ENCODE assay signal across 34 cellular contexts in genomic region chr11:131092469-131092868, GRCh38.
"Had no signal": no experiment of that assay in that cellular context is flagged by ENCODE, and none has a peak within 500 bp of the region (broad histone marks: within the 10 kb centered on the region; RNA-seq: fewer than 3 reads in every experiment).

No MANE protein-coding gene starts in this region.

- H3K9me3 Mint-ChIP-seq: activated B cell treated with CpG ODN at 0.5 μM for 24 hours; activated CD4-positive, alpha-beta memory T cell treated with anti-CD3 and anti-CD28 coated beads for 36 hours; activated CD8-positive, alpha-beta T cell treated with anti-CD3 and anti-CD28 coated beads for 36 hours; activated naive CD8-positive, alpha-beta T cell treated with anti-CD3 and anti-CD28 coated beads for 36 hours; activated T-cell treated with anti-CD3 and anti-CD28 coated beads, Interleukin-2, amount 50 U/mL, for 4 hours; activated T-cell treated with anti-CD3 and anti-CD28 coated beads, Interleukin-2, amount 50 U/mL, for 72 hours; activated T-helper 1 cell treated with anti-CD3 and anti-CD28 coated beads, Interleukin-12 subunit alpha, Interleukin-12 subunit beta, Interleukin-2, Interleukin-4 antibody, amounts not matched to agents 30 ng/mL and 10 ng/mL and 1 ng/mL, durations not matched to agents 14 hours and 24 hours and 36 hours; T-helper 1 cell treated with Interleukin-12 subunit alpha and Interleukin-12 subunit beta and Interleukin-4 antibody, amounts not matched to agents 30 μg/mL and 1 μg/mL, for 36 hours; T-helper 2 cell treated with Interferon-gamma antibody and Interleukin-4, amounts not matched to agents 5 μg/mL and 100 μg/mL, for 36 hours had no signal

- H3K27ac ChIP-seq: adrenal gland, body of pancreas, brain microvascular endothelial cell, breast epithelium, VCaP had no signal

- H3K9me3 ChIP-seq: adrenal gland, body of pancreas, breast epithelium had no signal

- H3K36me3 ChIP-seq: adrenal gland, brain microvascular endothelial cell, breast epithelium had no signal

- DNase-seq: activated B cell treated with CpG ODN at 0.5 μM for 24 hours; activated CD4-positive, alpha-beta memory T cell treated with anti-CD3 and anti-CD28 coated beads for 36 hours; activated CD4-positive, alpha-beta T cell treated with anti-CD3 and anti-CD28 coated beads for 4 hours; activated CD4-positive, alpha-beta T cell treated with anti-CD3 and anti-CD28 coated beads, Interleukin-2, amount 50 U/mL, for 1 hour; activated CD4-positive, alpha-beta T cell treated with anti-CD3 and anti-CD28 coated beads, Interleukin-2, amount 50 U/mL, for 4 hours; activated CD4-positive, CD25-positive, alpha-beta regulatory T cell treated with anti-CD3 and anti-CD28 coated beads, Interleukin-2, amount 50 U/mL, for 72 hours; activated CD8-positive, alpha-beta memory T cell treated with anti-CD3 and anti-CD28 coated beads, Interleukin-2, amount 50 U/mL, for 4 hours; activated CD8-positive, alpha-beta T cell treated with anti-CD3 and anti-CD28 coated beads for 36 hours; activated effector memory CD4-positive, alpha-beta T cell treated with anti-CD3 and anti-CD28 coated beads, Interleukin-2, amount 50 U/mL, for 16 hours; activated gamma-delta T cell treated with Interleukin-2 at 50 U/mL for 16 hours; activated naive CD4-positive, alpha-beta T cell; activated naive CD4-positive, alpha-beta T cell treated with anti-CD3 and anti-CD28 coated beads for 36 hours; activated naive CD4-positive, alpha-beta T cell treated with anti-CD3 and anti-CD28 coated beads, Interleukin-2, amount 50 U/mL, for 16 hours; activated naive CD8-positive, alpha-beta T cell treated with anti-CD3 and anti-CD28 coated beads for 36 hours; activated T-cell treated with anti-CD3 and anti-CD28 coated beads for 4 hours; activated T-cell treated with anti-CD3 and anti-CD28 coated beads, Interleukin-2, amount 50 U/mL, for 1 hour; activated T-cell treated with anti-CD3 and anti-CD28 coated beads, Interleukin-2, amount 50 U/mL, for 4 hours; activated T-cell treated with anti-CD3 and anti-CD28 coated beads, Interleukin-2, amount 50 U/mL, for 72 hours; adrenal gland; amniotic stem cell; aorta; body of pancreas; brain microvascular endothelial cell; central memory CD4-positive, alpha-beta T cell; T-helper 1 cell; T-helper 2 cell; T-helper 9 cell had no signal

- H3K4me3 Mint-ChIP-seq: activated B cell treated with CpG ODN at 0.5 μM for 24 hours; activated CD4-positive, alpha-beta memory T cell treated with anti-CD3 and anti-CD28 coated beads for 36 hours; activated CD8-positive, alpha-beta T cell treated with anti-CD3 and anti-CD28 coated beads for 36 hours; activated naive CD4-positive, alpha-beta T cell treated with anti-CD3 and anti-CD28 coated beads for 36 hours; activated naive CD8-positive, alpha-beta T cell treated with anti-CD3 and anti-CD28 coated beads for 36 hours; activated T-cell treated with anti-CD3 and anti-CD28 coated beads, Interleukin-2, amount 50 U/mL, for 4 hours; activated T-cell treated with anti-CD3 and anti-CD28 coated beads, Interleukin-2, amount 50 U/mL, for 72 hours; activated T-helper 1 cell treated with anti-CD3 and anti-CD28 coated beads, Interleukin-12 subunit alpha, Interleukin-12 subunit beta, Interleukin-2, Interleukin-4 antibody, amounts not matched to agents 30 ng/mL and 10 ng/mL and 1 ng/mL, durations not matched to agents 14 hours and 24 hours and 36 hours; activated T-helper 17 cell treated with anti-CD3 and anti-CD28 coated beads, Interleukin-2, amount 50 U/mL, for 72 hours; T-helper 1 cell treated with Interleukin-12 subunit alpha and Interleukin-12 subunit beta and Interleukin-4 antibody, amounts not matched to agents 30 μg/mL and 1 μg/mL, for 36 hours; T-helper 2 cell treated with Interferon-gamma antibody and Interleukin-4, amounts not matched to agents 5 μg/mL and 100 μg/mL, for 36 hours had no signal

- H3K27me3 ChIP-seq: adrenal gland, body of pancreas, brain microvascular endothelial cell, breast epithelium had no signal

- H3K27me3 Mint-ChIP-seq: activated B cell treated with CpG ODN at 0.5 μM for 24 hours had no signal

- ATAC-seq: activated CD8-positive, alpha-beta T cell treated with anti-CD3 and anti-CD28 coated beads for 36 hours; activated naive CD4-positive, alpha-beta T cell treated with anti-CD3 and anti-CD28 coated beads, Interleukin-2, amount 50 U/mL, for 72 hours; activated T-cell treated with anti-CD3 and anti-CD28 coated beads, Interleukin-2, amount 50 U/mL, for 4 hours; activated T-cell treated with anti-CD3 and anti-CD28 coated beads, Interleukin-2, amount 50 U/mL, for 72 hours; activated T-helper 17 cell treated with anti-CD3 and anti-CD28 coated beads, Interleukin-2, amount 50 U/mL, for 72 hours; body of pancreas had no signal

- H3K4me1 Mint-ChIP-seq: activated B cell treated with CpG ODN at 0.5 μM for 24 hours; activated naive CD8-positive, alpha-beta T cell treated with anti-CD3 and anti-CD28 coated beads for 36 hours; activated T-helper 17 cell treated with anti-CD3 and anti-CD28 coated beads, Interleukin-2, amount 50 U/mL, for 72 hours had no signal

- H3K27ac Mint-ChIP-seq: activated B cell treated with CpG ODN at 0.5 μM for 24 hours; activated CD4-positive, alpha-beta memory T cell treated with anti-CD3 and anti-CD28 coated beads for 36 hours; activated CD8-positive, alpha-beta T cell treated with anti-CD3 and anti-CD28 coated beads for 36 hours; activated naive CD4-positive, alpha-beta T cell treated with anti-CD3 and anti-CD28 coated beads for 36 hours; activated naive CD4-positive, alpha-beta T cell treated with anti-CD3 and anti-CD28 coated beads, Interleukin-2, amount 50 U/mL, for 72 hours; activated naive CD8-positive, alpha-beta T cell treated with anti-CD3 and anti-CD28 coated beads for 36 hours; activated T-cell treated with anti-CD3 and anti-CD28 coated beads, Interleukin-2, amount 50 U/mL, for 72 hours; activated T-helper 1 cell treated with anti-CD3 and anti-CD28 coated beads, Interleukin-12 subunit alpha, Interleukin-12 subunit beta, Interleukin-2, Interleukin-4 antibody, amounts not matched to agents 30 ng/mL and 10 ng/mL and 1 ng/mL, durations not matched to agents 14 hours and 24 hours and 36 hours; activated T-helper 17 cell treated with anti-CD3 and anti-CD28 coated beads, Interleukin-2, amount 50 U/mL, for 72 hours; T-helper 1 cell treated with Interleukin-12 subunit alpha and Interleukin-12 subunit beta and Interleukin-4 antibody, amounts not matched to agents 30 μg/mL and 1 μg/mL, for 36 hours; T-helper 2 cell treated with Interferon-gamma antibody and Interleukin-4, amounts not matched to agents 5 μg/mL and 100 μg/mL, for 36 hours had no signal

- H3K4me3 ChIP-seq: adrenal gland, body of pancreas, breast epithelium had no signal

- H3K4me1 ChIP-seq: adrenal gland, body of pancreas, breast epithelium had no signal

- H3K36me3 Mint-ChIP-seq: activated CD4-positive, alpha-beta memory T cell treated with anti-CD3 and anti-CD28 coated beads for 36 hours; activated naive CD4-positive, alpha-beta T cell treated with anti-CD3 and anti-CD28 coated beads, Interleukin-2, amount 50 U/mL, for 72 hours; activated naive CD8-positive, alpha-beta T cell treated with anti-CD3 and anti-CD28 coated beads for 36 hours had no signal
